18 cellular contexts compared by ENCODE assay signal in genomic region chr21:38147391-38147790, GRCh38.
"Had no signal": no experiment of that assay in that cellular context is flagged by ENCODE, and none has a peak within 500 bp of the region (broad histone marks: within the 10 kb centered on the region; RNA-seq: fewer than 3 reads in every experiment).

No MANE protein-coding gene starts in this region.

- H3K4me1 ChIP-seq: SJCRH30 had no signal

- H3K27ac ChIP-seq: RWPE1, SJCRH30 had no signal

- H3K9me3 ChIP-seq: SJCRH30 had no signal

- DNase-seq: Karpas-422; KG1; MM.1S; NCI-H1105; NCI-H1436 treated with DMSO at 0.1 percent for 48 hours; NCI-H187 treated with DMSO at 0.1 percent for 48 hours; NCI-H2029 treated with DMSO at 0.1 percent for 48 hours; NCI-H345; NCI-H510A treated with DMSO at 0.1 percent for 48 hours; NCI-H774; NK-92 treated with Interleukin-12 subunit alpha and Interleukin-12 subunit beta, amount 100 ng/mL, for 24 hours; SHP77 treated with DMSO at 0.1 percent for 48 hours; SJCRH30 had no signal

- H3K36me3 ChIP-seq: SJCRH30 had no signal

- ATAC-seq: Panc1, PC-3, Right ventricle myocardium inferior, SK-N-SH treated with all-trans-retinoic acid at 6 μM for 48 hours had no signal

- H3K4me3 ChIP-seq: SJCRH30 had no signal

- H3K27me3 ChIP-seq: SJCRH30 had no signal
